25 cellular contexts compared by ENCODE assay signal in genomic region chr16:66085651-66086050, GRCh38.
A peak's percentile ranks its signal among the peaks of the same experiment; 100 is the strongest.
DNase-seq lines count a peak whose midpoint lies in the region; ATAC-seq, FAIRE-seq and TF ChIP-seq lines count a peak whose summit lies in the region.
"Had no signal": no experiment of that assay in that cellular context is flagged by ENCODE, and none has a peak within 500 bp of the region (broad histone marks: within the 10 kb centered on the region; RNA-seq: fewer than 3 reads in every experiment).

No MANE protein-coding gene starts in this region.

- H3K27ac Mint-ChIP-seq in GM23338 = no peak overlapping the region
- H3K27ac Mint-ChIP-seq: CD14-positive monocyte; CD4-positive, alpha-beta T cell; CD8-positive, alpha-beta memory T cell; HFFc6 had no signal

- TF ChIP-seq POLR2A in esophagus muscularis mucosa (IDR thresholded peaks at IDR 0.05; ENCODE audit: low read depth) (no peak), H54 (IDR thresholded peaks at IDR 0.05; ENCODE audit: low read depth, low read length) (no peak)

- no peaks in the 10 kb centered on the region for H3F3A ChIP-seq in GM23338 (replicated peaks; ENCODE audit: low read depth)

- peaks cover 21% of the 10 kb centered on the region for H3K4me1 Mint-ChIP-seq in GM23338
- H3K4me1 Mint-ChIP-seq: CD8-positive, alpha-beta memory T cell had no signal

- H3K79me2 ChIP-seq in GM23338 (replicated peaks; ENCODE audit: insufficient read depth) = no peaks in the 10 kb centered on the region
- no peaks in the 10 kb centered on the region for H3K79me2 ChIP-seq in parathyroid adenoma

- H4K20me1 ChIP-seq in GM23338 (replicated peaks; ENCODE audit: insufficient read depth) = no peaks in the 10 kb centered on the region
- H4K20me1 ChIP-seq: BLaER1 treated with 17β-estradiol and CSF1 and Interleukin-3, amounts not matched to agents 10 nM and 100 nM had no signal

- FAIRE-seq in bronchial epithelial cell (lab: Jason Lieb, UNC) = peak; percentile 43
- FAIRE-seq in H54 (lab: Jason Lieb, UNC) = no peak
- FAIRE-seq: A549, D721Med, G401.6, GM12892, GM19239 had no signal

- TF ChIP-seq EP300 in esophagus muscularis mucosa (IDR thresholded peaks at IDR 0.05) = no peak

- H3K36me3 ChIP-seq in GM23338 (ENCODE audit: insufficient read depth) (no peaks in the 10 kb centered on the region), bronchial epithelial cell (ENCODE audit: control insufficient read depth, insufficient read depth, low read length) (no peaks in the 10 kb centered on the region), esophagus muscularis mucosa (no peaks in the 10 kb centered on the region), parathyroid adenoma (ENCODE audit: control insufficient read depth, insufficient read depth, low read length) (no peaks in the 10 kb centered on the region)
- H3K36me3 ChIP-seq: BE2C; BLaER1 treated with 17β-estradiol and CSF1 and Interleukin-3, amounts not matched to agents 10 nM and 100 nM; HAP-1 had no signal

- no peaks in the 10 kb centered on the region for H3K27me3 ChIP-seq in GM23338 (ENCODE audit: insufficient read depth)
- no peaks in the 10 kb centered on the region for H3K27me3 ChIP-seq in bronchial epithelial cell (ENCODE audit: control insufficient read depth, insufficient read depth, low read length)
- H3K27me3 ChIP-seq in esophagus muscularis mucosa = no peaks in the 10 kb centered on the region
- H3K27me3 ChIP-seq in parathyroid adenoma (ENCODE audit: control insufficient read depth, insufficient read depth, low read length) = no peaks in the 10 kb centered on the region
- H3K27me3 ChIP-seq: BE2C; BLaER1 treated with 17β-estradiol and CSF1 and Interleukin-3, amounts not matched to agents 10 nM and 100 nM had no signal

- H3K4me2 ChIP-seq in GM23338 (no peak overlapping the region), parathyroid adenoma (ENCODE audit: low read length) (no peak overlapping the region)
- H3K4me2 ChIP-seq: A549; BLaER1 treated with 17β-estradiol and CSF1 and Interleukin-3, amounts not matched to agents 10 nM and 100 nM had no signal

- H3K27me3 Mint-ChIP-seq in GM23338 (ENCODE audit: insufficient read depth, low read depth, poor library complexity) = peaks cover 4% of the 10 kb centered on the region

- H3K27ac ChIP-seq in GM23338 (ENCODE audit: low read depth) (no peak overlapping the region), esophagus muscularis mucosa (replicated peaks in 1 of 4) (no peak overlapping the region), parathyroid adenoma (no peak overlapping the region)
- H3K27ac ChIP-seq: A549; BLaER1 treated with 17β-estradiol and CSF1 and Interleukin-3, amounts not matched to agents 10 nM and 100 nM had no signal

- H3K9me3 ChIP-seq in esophagus muscularis mucosa = no peaks in the 10 kb centered on the region
- H3K9me3 ChIP-seq in parathyroid adenoma (ENCODE audit: control insufficient read depth, low read length) = no peaks in the 10 kb centered on the region
- H3K9me3 ChIP-seq: A549, BE2C, HAP-1 had no signal

- no peak for ATAC-seq in GM23338
- no peak for ATAC-seq in GM21390 (IDR thresholded peaks at IDR 0.05; ENCODE audit: unreplicated experiment)
- no peak for ATAC-seq in GM18868 (IDR thresholded peaks at IDR 0.05; ENCODE audit: unreplicated experiment)
- ATAC-seq: A549 had no signal

- no peak overlapping the region for H3K4me3 Mint-ChIP-seq in GM23338
- H3K4me3 Mint-ChIP-seq: CD14-positive monocyte; CD4-positive, alpha-beta T cell; HFFc6 had no signal

- intact Hi-C loops in esophagus muscularis mucosa (cut with DNase I) = no loop called here

- no peaks in the 10 kb centered on the region for H3K9me3 Mint-ChIP-seq in GM23338
- H3K9me3 Mint-ChIP-seq: CD4-positive, alpha-beta T cell; HFFc6 had no signal

- H3K4me3 ChIP-seq in GM23338 (no peak overlapping the region), bronchial epithelial cell (ENCODE audit: low read depth, low read length) (no peak overlapping the region), esophagus muscularis mucosa (no peak overlapping the region), parathyroid adenoma (ENCODE audit: low read depth, low read length) (no peak overlapping the region)
- H3K4me3 ChIP-seq: A549; BLaER1 treated with 17β-estradiol and CSF1 and Interleukin-3, amounts not matched to agents 10 nM and 100 nM; HAP-1 had no signal

- H3K36me3 Mint-ChIP-seq in GM23338 (ENCODE audit: low read depth) = no peaks in the 10 kb centered on the region; the same call in 2 of the 3 replicates
- H3K36me3 Mint-ChIP-seq: CD14-positive monocyte; CD8-positive, alpha-beta memory T cell had no signal

- TF ChIP-seq CTCF in GM23338 (conservative IDR thresholded peaks at IDR 0.05; ENCODE audit: low read depth in 2 of 2) = no peak
- no peak for TF ChIP-seq CTCF in bronchial epithelial cell (IDR thresholded peaks at IDR 0.05; ENCODE audit: insufficient read depth, low read length, severe bottlenecking)
- no peak for TF ChIP-seq CTCF in esophagus muscularis mucosa (IDR thresholded peaks at IDR 0.05)
- no peak for TF ChIP-seq CTCF in parathyroid adenoma (IDR thresholded peaks at IDR 0.05)

- no peak for DNase-seq in GM23338 (ENCODE audit: low spot score)
- DNase-seq in bronchial epithelial cell (ENCODE audit: low read depth) = peak; percentile 67
- DNase-seq in esophagus muscularis mucosa (ENCODE audit: extremely low spot score) = peak; percentile 55
- DNase-seq in H54 (ENCODE audit: insufficient read length, low spot score) = no peak
- DNase-seq: 8988T; ACHN; AML-193; BE2C; CD4-positive, alpha-beta T cell; CD8-positive, alpha-beta memory T cell; DMS153; DND-41; GOT3; HFFc6 had no signal

- H3K4me1 ChIP-seq in GM23338 (ENCODE audit: insufficient read depth) (peaks cover 10% of the 10 kb centered on the region; the same call in 1 of the 2 replicates), esophagus muscularis mucosa (peaks cover 0 to 10% (median 6%) of the 10 kb centered on the region in 4 donors), parathyroid adenoma (peaks cover 12% of the 10 kb centered on the region)
- H3K4me1 ChIP-seq: BE2C, HAP-1 had no signal

- H3K9ac ChIP-seq in parathyroid adenoma = no peak overlapping the region
- H3K9ac ChIP-seq: BLaER1 treated with 17β-estradiol and CSF1 and Interleukin-3, amounts not matched to agents 10 nM and 100 nM had no signal

- H2AFZ ChIP-seq in GM23338 (peak overlapping the region; percentile 74), parathyroid adenoma (peak overlapping the region; percentile 47)

- WGBS in esophagus muscularis mucosa = 88% methylated on average over 5 of the region's 5 CpGs

- H3K9me2 ChIP-seq in GM23338 (ENCODE audit: insufficient read depth) = no peaks in the 10 kb centered on the region; the same call in 1 of the 2 replicates

TF ChIP-seq in GM23338, 12 proteins besides CTCF, POLR2A, EP300 and RAD21:
- no peak for TF ChIP-seq CREB1 (CRISPR knock-in tag; IDR thresholded peaks at IDR 0.05; ENCODE audit: low read depth)
- TF ChIP-seq NANOG (IDR thresholded peaks at IDR 0.05; ENCODE audit: borderline replicate concordance) = no peak
- no peak for TF ChIP-seq JUNB (IDR thresholded peaks at IDR 0.05; ENCODE audit: unreplicated experiment)
- TF ChIP-seq ZNF114 (CRISPR knock-in tag; IDR thresholded peaks at IDR 0.05) = no peak
- TF ChIP-seq, protein P1, sequence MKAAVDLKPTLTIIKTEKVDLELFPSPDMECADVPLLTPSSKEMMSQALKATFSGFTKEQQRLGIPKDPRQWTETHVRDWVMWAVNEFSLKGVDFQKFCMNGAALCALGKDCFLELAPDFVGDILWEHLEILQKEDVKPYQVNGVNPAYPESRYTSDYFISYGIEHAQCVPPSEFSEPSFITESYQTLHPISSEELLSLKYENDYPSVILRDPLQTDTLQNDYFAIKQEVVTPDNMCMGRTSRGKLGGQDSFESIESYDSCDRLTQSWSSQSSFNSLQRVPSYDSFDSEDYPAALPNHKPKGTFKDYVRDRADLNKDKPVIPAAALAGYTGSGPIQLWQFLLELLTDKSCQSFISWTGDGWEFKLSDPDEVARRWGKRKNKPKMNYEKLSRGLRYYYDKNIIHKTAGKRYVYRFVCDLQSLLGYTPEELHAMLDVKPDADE (IDR thresholded peaks at IDR 0.05) = no peak
- no peak for TF ChIP-seq EZH2 (IDR thresholded peaks at IDR 0.05; ENCODE audit: low read depth, unreplicated experiment)
- TF ChIP-seq STAT1 (IDR thresholded peaks at IDR 0.05; ENCODE audit: unreplicated experiment) = no peak

Comparison
In these comparisons a context has a peak if more than half of its experiments do, and no peak if none do; other contexts are left out.
1. DNase-seq: peak in bronchial epithelial cell (single experiment) and esophagus muscularis mucosa (single experiment); none in GM23338 (single experiment) and H54 (single experiment).